8 cellular contexts compared by ENCODE assay signal in the genomic region with DNA sequence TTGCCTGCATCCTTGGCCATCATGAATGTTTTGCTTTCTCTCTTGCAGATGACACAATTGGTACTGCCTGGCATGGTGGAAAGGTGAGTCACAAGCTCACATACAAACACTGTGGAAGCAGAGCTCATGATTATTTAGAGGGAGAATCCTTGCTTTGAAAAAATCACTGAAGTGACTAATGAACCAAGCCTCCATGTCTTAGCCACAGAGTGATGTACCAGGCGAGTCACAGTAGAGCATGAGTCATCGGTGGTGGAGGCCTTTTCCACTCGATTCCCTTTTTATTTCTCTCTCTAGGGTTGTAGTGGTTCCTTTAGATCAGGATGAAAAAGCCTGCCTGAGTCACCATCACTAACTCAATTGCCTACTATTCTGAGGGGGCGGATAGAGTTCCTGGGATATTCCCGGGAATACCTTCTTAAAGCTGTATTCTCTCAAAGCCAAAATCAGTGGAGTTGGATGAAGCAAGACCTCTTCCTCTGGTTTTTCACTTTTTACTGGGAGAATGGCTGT. TPM values are rescaled to one million over a fixed set of nuclear protein-coding genes. Genes with fewer than 3 reads are reported as not detected.
DNase-seq lines count a peak whose midpoint lies in the region; ATAC-seq and TF ChIP-seq lines count a peak whose summit lies in the region.
"Had no signal": no experiment of that assay in that cellular context is flagged by ENCODE, and none has a peak within 500 bp of the region (broad histone marks: within the 10 kb centered on the region; RNA-seq: fewer than 3 reads in every experiment).

No MANE protein-coding gene starts in this region.

- no peaks in the 10 kb centered on the region for H3K27me3 ChIP-seq in PC-3 (ENCODE audit: low read length)
- H3K27me3 ChIP-seq in ascending aorta, result no peaks in the 10 kb centered on the region

- no peaks in the 10 kb centered on the region for H3K79me2 ChIP-seq in PC-3 (ENCODE audit: low read length)

- peaks cover 19 to 32% of the 10 kb centered on the region in 2 donors for H3K36me3 Mint-ChIP-seq in stimulated activated naive B cell treated with anti-CD40 and anti-IgM and Interleukin-4, amounts not matched to agents 10 μg/mL and 1 μg/mL and 100 μg/mL, for 72 hours

- H3K9me2 ChIP-seq in PC-3 (replicated peaks; ENCODE audit: low read length), result no peaks in the 10 kb centered on the region

- no peak overlapping the region for H3K4me3 Mint-ChIP-seq in stimulated activated naive B cell treated with anti-CD40 and anti-IgM and Interleukin-4, amounts not matched to agents 10 μg/mL and 1 μg/mL and 100 μg/mL, for 72 hours

- intact Hi-C loops in PC-3 (cut with micrococcal nuclease), result loop anchor here (1.0 to 2.0 kb wide), 2 partner anchors 21 to 50 kb away; partner anchors contain the start of gene ALKBH3
- intact Hi-C loops in ascending aorta (cut with DNase I), result loop anchor here (5.0 kb wide), 1 partner anchor 149 kb away; the partner anchor contains the start of gene HSD17B12

- H3K9me3 ChIP-seq in PC-3 (ENCODE audit: low read length), result no peaks in the 10 kb centered on the region
- H3K9me3 ChIP-seq in ascending aorta, result no peaks in the 10 kb centered on the region

- no peaks in the 10 kb centered on the region for H3K9me3 Mint-ChIP-seq in stimulated activated naive B cell treated with anti-CD40 and anti-IgM and Interleukin-4, amounts not matched to agents 10 μg/mL and 1 μg/mL and 100 μg/mL, for 72 hours

- ATAC-seq in PC-3 (peak; percentile 100), HG03159 (IDR thresholded peaks at IDR 0.05; ENCODE audit: unreplicated experiment) (no peak)
- ATAC-seq in stimulated activated naive B cell treated with anti-CD40 and anti-IgM and Interleukin-4, amounts not matched to agents 10 μg/mL and 1 μg/mL and 100 μg/mL, for 72 hours (replicated peaks), result peak; percentile 63 to 92

- CTCF ChIA-PET in PC-3 (lab: Charles Lee), result interaction anchor here (0.6 to 1.4 kb wide), 4 partner anchors 19 to 734 kb away, joined by 3 to 15 read pairs (median 3); no protein-coding TSS in a partner anchor

- TF ChIP-seq CTCF in PC-3 (conservative IDR thresholded peaks at IDR 0.05; ENCODE audit: low read depth, low read length), result no peak
- TF ChIP-seq CTCF in ascending aorta (IDR thresholded peaks at IDR 0.05), result no peak

- no peaks in the 10 kb centered on the region for H4K20me1 ChIP-seq in PC-3 (ENCODE audit: low read length)

- H3K4me3 ChIP-seq in PC-3 (ENCODE audit: low read length) (no peak overlapping the region), ascending aorta (no peak overlapping the region)
- H3K4me3 ChIP-seq: SK-N-MC had no signal

- DNase-seq in GOT3 (lab: John Stamatoyannopoulos, UW) (peak; percentile 40), PC-3 (peak; percentile 97), ascending aorta (ENCODE audit: low spot score in 2 of 2) (peak; percentile 22 to 86), medulla oblongata (ENCODE audit: extremely low spot score) (peak; percentile 4), GF-D8 (lab: John Stamatoyannopoulos, UW) (no peak)
- no peak for DNase-seq in stimulated activated naive B cell treated with anti-CD40 and anti-IgM and Interleukin-4, amounts not matched to agents 10 μg/mL and 1 μg/mL and 100 μg/mL, for 72 hours

- H3F3A ChIP-seq in PC-3 (ENCODE audit: low read length, unreplicated experiment), result peaks cover 6% of the 10 kb centered on the region

- H3K27ac Mint-ChIP-seq in stimulated activated naive B cell treated with anti-CD40 and anti-IgM and Interleukin-4, amounts not matched to agents 10 μg/mL and 1 μg/mL and 100 μg/mL, for 72 hours, result peak overlapping the region; percentile 85

- H3K9ac ChIP-seq in PC-3 (ENCODE audit: low read length), result no peak overlapping the region

- no peak overlapping the region for H2AFZ ChIP-seq in PC-3 (ENCODE audit: low read length)

- H3K4me1 Mint-ChIP-seq in stimulated activated naive B cell treated with anti-CD40 and anti-IgM and Interleukin-4, amounts not matched to agents 10 μg/mL and 1 μg/mL and 100 μg/mL, for 72 hours, result peaks cover 6 to 11% of the 10 kb centered on the region in 2 donors

- no TSS peak for BruUV-seq in PC-3 (replicated peaks; lab: Mats Ljungman, UMichigan)

- peak overlapping the region; percentile 29; the same call in 1 of the 2 replicates for H3K4me2 ChIP-seq in PC-3 (ENCODE audit: low read length)

- no peaks in the 10 kb centered on the region for H3K27me3 Mint-ChIP-seq in stimulated activated naive B cell treated with anti-CD40 and anti-IgM and Interleukin-4, amounts not matched to agents 10 μg/mL and 1 μg/mL and 100 μg/mL, for 72 hours

- H3K4me1 ChIP-seq in PC-3 (ENCODE audit: insufficient read depth, low read length), result peaks cover 20% of the 10 kb centered on the region
- H3K4me1 ChIP-seq in ascending aorta, result peaks cover 0 to 30% of the 10 kb centered on the region in 2 donors

- H3K36me3 ChIP-seq in PC-3 (ENCODE audit: low read depth, low read length) (no peaks in the 10 kb centered on the region), ascending aorta (no peaks in the 10 kb centered on the region)

- H3K27ac ChIP-seq in PC-3 (ENCODE audit: low read length) (peak overlapping the region; percentile 60), ascending aorta (peak overlapping the region; percentile 58 to 70)
- H3K27ac ChIP-seq: SK-N-MC had no signal

- POLR2A ChIA-PET in PC-3 (lab: Charles Lee; ENCODE audit: unreplicated experiment), result interaction anchor here (0.6 kb wide), 2 partner anchors 14 to 38 kb away, joined by 3 to 4 read pairs; no protein-coding TSS in a partner anchor

RNA-seq across cellular contexts. Expression of gene ALKBH3, which starts 49.6 kb away (rescaled TPM):
- total RNA-seq in PC-3 (2014; rRNA removed) (55.5 and 60.2 TPM in 2 replicates), ascending aorta (19.1 TPM)

Comparison
In these comparisons a context has a peak if more than half of its experiments do, and no peak if none do; other contexts are left out.
1. DNase-seq: peak in GOT3 (single experiment), PC-3 (single experiment), ascending aorta (2 of 2) and medulla oblongata (single experiment); none in stimulated activated naive B cell treated with anti-CD40 and anti-IgM and Interleukin-4, amounts not matched to agents 10 μg/mL and 1 μg/mL and 100 μg/mL, for 72 hours (single experiment) and GF-D8 (single experiment).